Comparison of ENCODE assay signal across 2 cellular contexts in the genomic region with DNA sequence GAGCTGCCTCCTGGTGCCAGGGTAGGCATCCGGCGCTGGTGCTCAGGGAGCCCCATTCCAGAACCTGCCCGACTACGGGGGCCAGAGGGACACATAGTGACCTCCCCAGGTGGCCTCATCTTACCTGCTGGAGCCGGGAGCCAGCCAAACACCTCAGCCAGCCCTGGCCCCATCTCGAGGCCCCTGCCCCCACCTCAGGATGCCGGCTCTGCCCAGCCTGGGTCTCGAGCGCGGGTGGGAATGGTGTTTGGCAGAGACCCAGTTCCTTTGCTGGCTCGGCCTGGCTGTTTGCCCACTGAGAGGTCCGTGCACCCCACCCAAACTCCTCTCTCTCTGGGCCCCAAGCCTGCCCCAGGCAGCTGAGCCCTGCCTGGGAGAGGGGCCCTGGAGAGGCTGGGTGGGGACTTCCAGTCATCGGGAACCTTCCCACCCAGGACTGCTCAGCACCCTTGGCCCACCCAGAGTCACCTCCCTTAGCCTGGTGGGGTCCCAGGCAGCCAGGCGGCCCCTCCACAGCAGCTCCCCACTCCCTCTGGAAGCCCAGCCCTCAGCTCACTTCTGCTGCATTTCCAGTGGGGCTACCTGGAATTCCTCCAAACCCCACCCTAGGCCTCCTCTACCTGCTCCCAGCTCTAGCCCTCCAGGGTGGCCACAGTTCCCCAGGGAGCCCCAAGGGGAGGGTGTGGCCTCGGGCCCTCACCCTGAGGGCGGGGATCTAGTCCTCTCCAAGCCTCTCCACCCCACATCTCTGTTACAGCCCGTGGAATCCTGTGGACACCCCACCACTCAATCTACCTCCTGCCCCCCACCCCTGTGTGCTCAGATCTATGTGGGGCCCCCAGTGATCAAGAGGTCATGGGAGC.
A peak's percentile ranks its signal among the peaks of the same experiment; 100 is the strongest.
TF ChIP-seq lines count a peak whose summit lies in the region.

No MANE protein-coding gene starts in this region.

TF ChIP-seq in HepG2, 621 proteins besides CTCF, POLR2A, EP300 and RAD21 (continued from another document):
- TF ChIP-seq, protein P1, sequence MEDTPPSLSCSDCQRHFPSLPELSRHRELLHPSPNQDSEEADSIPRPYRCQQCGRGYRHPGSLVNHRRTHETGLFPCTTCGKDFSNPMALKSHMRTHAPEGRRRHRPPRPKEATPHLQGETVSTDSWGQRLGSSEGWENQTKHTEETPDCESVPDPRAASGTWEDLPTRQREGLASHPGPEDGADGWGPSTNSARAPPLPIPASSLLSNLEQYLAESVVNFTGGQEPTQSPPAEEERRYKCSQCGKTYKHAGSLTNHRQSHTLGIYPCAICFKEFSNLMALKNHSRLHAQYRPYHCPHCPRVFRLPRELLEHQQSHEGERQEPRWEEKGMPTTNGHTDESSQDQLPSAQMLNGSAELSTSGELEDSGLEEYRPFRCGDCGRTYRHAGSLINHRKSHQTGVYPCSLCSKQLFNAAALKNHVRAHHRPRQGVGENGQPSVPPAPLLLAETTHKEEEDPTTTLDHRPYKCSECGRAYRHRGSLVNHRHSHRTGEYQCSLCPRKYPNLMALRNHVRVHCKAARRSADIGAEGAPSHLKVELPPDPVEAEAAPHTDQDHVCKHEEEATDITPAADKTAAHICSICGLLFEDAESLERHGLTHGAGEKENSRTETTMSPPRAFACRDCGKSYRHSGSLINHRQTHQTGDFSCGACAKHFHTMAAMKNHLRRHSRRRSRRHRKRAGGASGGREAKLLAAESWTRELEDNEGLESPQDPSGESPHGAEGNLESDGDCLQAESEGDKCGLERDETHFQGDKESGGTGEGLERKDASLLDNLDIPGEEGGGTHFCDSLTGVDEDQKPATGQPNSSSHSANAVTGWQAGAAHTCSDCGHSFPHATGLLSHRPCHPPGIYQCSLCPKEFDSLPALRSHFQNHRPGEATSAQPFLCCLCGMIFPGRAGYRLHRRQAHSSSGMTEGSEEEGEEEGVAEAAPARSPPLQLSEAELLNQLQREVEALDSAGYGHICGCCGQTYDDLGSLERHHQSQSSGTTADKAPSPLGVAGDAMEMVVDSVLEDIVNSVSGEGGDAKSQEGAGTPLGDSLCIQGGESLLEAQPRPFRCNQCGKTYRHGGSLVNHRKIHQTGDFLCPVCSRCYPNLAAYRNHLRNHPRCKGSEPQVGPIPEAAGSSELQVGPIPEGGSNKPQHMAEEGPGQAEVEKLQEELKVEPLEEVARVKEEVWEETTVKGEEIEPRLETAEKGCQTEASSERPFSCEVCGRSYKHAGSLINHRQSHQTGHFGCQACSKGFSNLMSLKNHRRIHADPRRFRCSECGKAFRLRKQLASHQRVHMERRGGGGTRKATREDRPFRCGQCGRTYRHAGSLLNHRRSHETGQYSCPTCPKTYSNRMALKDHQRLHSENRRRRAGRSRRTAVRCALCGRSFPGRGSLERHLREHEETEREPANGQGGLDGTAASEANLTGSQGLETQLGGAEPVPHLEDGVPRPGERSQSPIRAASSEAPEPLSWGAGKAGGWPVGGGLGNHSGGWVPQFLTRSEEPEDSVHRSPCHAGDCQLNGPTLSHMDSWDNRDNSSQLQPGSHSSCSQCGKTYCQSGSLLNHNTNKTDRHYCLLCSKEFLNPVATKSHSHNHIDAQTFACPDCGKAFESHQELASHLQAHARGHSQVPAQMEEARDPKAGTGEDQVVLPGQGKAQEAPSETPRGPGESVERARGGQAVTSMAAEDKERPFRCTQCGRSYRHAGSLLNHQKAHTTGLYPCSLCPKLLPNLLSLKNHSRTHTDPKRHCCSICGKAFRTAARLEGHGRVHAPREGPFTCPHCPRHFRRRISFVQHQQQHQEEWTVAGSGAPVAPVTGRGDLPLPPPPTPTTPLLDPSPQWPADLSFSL (CRISPR knock-in tag; IDR thresholded peaks at IDR 0.05): no peak
- TF ChIP-seq RXRA (CRISPR knock-in tag; IDR thresholded peaks at IDR 0.05) (0 out of 2 replicates have a peak, but pooled peaks have one; percentile 14), ZNF687 (CRISPR knock-in tag; IDR thresholded peaks at IDR 0.05) (peak; percentile 23), MLX (CRISPR knock-in tag; IDR thresholded peaks at IDR 0.05) (0 out of 2 replicates have a peak, but pooled peaks have one; percentile 5)

TF ChIP-seq in K562, 482 proteins besides CTCF, POLR2A, EP300 and RAD21 (continued from another document and continues in another):
- no peak for TF ChIP-seq ZNF407 (IDR thresholded peaks at IDR 0.05; ENCODE audit: low read depth)
- TF ChIP-seq SMAD2 (IDR thresholded peaks at IDR 0.05; ENCODE audit: low read depth, low read length): no peak
- TF ChIP-seq CBX5 (IDR thresholded peaks at IDR 0.05; ENCODE audit: borderline replicate concordance, low read depth): no peak
- TF ChIP-seq STAT6 (CRISPR knock-in tag; IDR thresholded peaks at IDR 0.05): no peak
- no peak for TF ChIP-seq KLF1 (tag; IDR thresholded peaks at IDR 0.05)
- TF ChIP-seq ZNF253 (CRISPR knock-in tag; conservative IDR thresholded peaks at IDR 0.05): no peak
- TF ChIP-seq ZNF282 (CRISPR knock-in tag; IDR thresholded peaks at IDR 0.05): no peak
- 0 out of 2 replicates have a peak, but pooled peaks have one; percentile 12 for TF ChIP-seq ZBTB7A (IDR thresholded peaks at IDR 0.05; ENCODE audit: borderline replicate concordance, control insufficient read depth, low read depth, low read length)
- no peak for TF ChIP-seq GTF3C2 (IDR thresholded peaks at IDR 0.05; ENCODE audit: borderline replicate concordance, extremely low read depth, insufficient read length)
